ENCODE assay signal across 11 cellular contexts in genomic region chr7:1811850-1812692, GRCh38.
DNase-seq lines count a peak whose midpoint lies in the region; ATAC-seq and TF ChIP-seq lines count a peak whose summit lies in the region.
"Had no signal": no experiment of that assay in that cellular context is flagged by ENCODE, and none has a peak within 500 bp of the region (broad histone marks: within the 10 kb centered on the region; RNA-seq: fewer than 3 reads in every experiment).

No MANE protein-coding gene starts in this region.

- no peaks in the 10 kb centered on the region for H3K36me3 ChIP-seq in thyroid gland

- peak; percentile 64 for DNase-seq in DMS79 treated with DMSO at 0.1 percent for 48 hours (lab: John Stamatoyannopoulos, UW)
- peak; percentile 41 to 85 for DNase-seq in T47D (ENCODE audit: low read depth in 1 of 2, low spot score in 1 of 2)
- no peak for DNase-seq in nephron progenitor cell
- no peak for DNase-seq in thyroid gland
- no peak for DNase-seq in activated CD4-positive, alpha-beta T cell treated with anti-CD3 and anti-CD28 coated beads for 1 hour
- no peak for DNase-seq in mucosa of gallbladder (ENCODE audit: low spot score)
- DNase-seq: NCI-H1436 had no signal

- in situ Hi-C loops in T47D (cut with HindIII; ENCODE audit: low pct_unique_long_range_greater_than_20kb, low sequenced_read_pairs): no loop called here

- intact Hi-C loops in thyroid gland (cut with DNase I): no loop called here

- H3K4me3 ChIP-seq in thyroid gland (replicated peaks in 1 of 3): no peak overlapping the region

- H3K27me3 ChIP-seq in thyroid gland: no peaks in the 10 kb centered on the region

- no peaks in the 10 kb centered on the region for H3K9me3 ChIP-seq in thyroid gland

- no peak for TF ChIP-seq POLR2A in thyroid gland (IDR thresholded peaks at IDR 0.05)

- H3K4me3 Mint-ChIP-seq in nephron progenitor cell: no peak overlapping the region
- H3K4me3 Mint-ChIP-seq: immature natural killer cell had no signal

- H3K27ac ChIP-seq in thyroid gland: no peak overlapping the region

- peak; percentile 49 for TF ChIP-seq CTCF in LNCAP (IDR thresholded peaks at IDR 0.05)
- peak; percentile 38 for TF ChIP-seq CTCF in nephron progenitor cell (IDR thresholded peaks at IDR 0.05)
- TF ChIP-seq CTCF in thyroid gland (IDR thresholded peaks at IDR 0.05): peak in 2 of 6 experiments; percentile 23 to 33

- no peaks in the 10 kb centered on the region for H3K9me3 Mint-ChIP-seq in nephron progenitor cell
- H3K9me3 Mint-ChIP-seq: activated naive CD4-positive, alpha-beta T cell treated with anti-CD3 and anti-CD28 coated beads, Interleukin-2, amount 50 U/mL, for 72 hours; immature natural killer cell had no signal

- H3K4me1 Mint-ChIP-seq in nephron progenitor cell: peaks cover 24% of the 10 kb centered on the region

- no peaks in the 10 kb centered on the region for H3K36me3 Mint-ChIP-seq in nephron progenitor cell (ENCODE audit: low read depth)
- H3K36me3 Mint-ChIP-seq: activated naive CD4-positive, alpha-beta T cell treated with anti-CD3 and anti-CD28 coated beads, Interleukin-2, amount 50 U/mL, for 72 hours had no signal

- 35 to 38% methylated on average over 9 to 13 of the region's 13 CpGs for WGBS in thyroid gland, 2 donors

- peaks cover 2% of the 10 kb centered on the region for H3K27me3 Mint-ChIP-seq in nephron progenitor cell (ENCODE audit: low read depth, poor library complexity)

- peaks cover 6 to 17% of the 10 kb centered on the region in 2 donors for H3K4me1 ChIP-seq in thyroid gland

- ATAC-seq in GM18517 (IDR thresholded peaks at IDR 0.05; ENCODE audit: unreplicated experiment): no peak

- no peak overlapping the region for H3K27ac Mint-ChIP-seq in nephron progenitor cell
- H3K27ac Mint-ChIP-seq: activated naive CD4-positive, alpha-beta T cell treated with anti-CD3 and anti-CD28 coated beads, Interleukin-2, amount 50 U/mL, for 72 hours; immature natural killer cell had no signal

Comparison
In these comparisons a context has a peak if more than half of its experiments do, and no peak if none do; other contexts are left out.
1. DNase-seq: peak in DMS79 treated with DMSO at 0.1 percent for 48 hours (single experiment) and T47D (2 of 2); none in nephron progenitor cell (single experiment), thyroid gland (0 of 2), activated CD4-positive, alpha-beta T cell treated with anti-CD3 and anti-CD28 coated beads for 1 hour (single experiment) and mucosa of gallbladder (single experiment).